Comparison of ENCODE assay signal across 8 cellular contexts in the genomic region with DNA sequence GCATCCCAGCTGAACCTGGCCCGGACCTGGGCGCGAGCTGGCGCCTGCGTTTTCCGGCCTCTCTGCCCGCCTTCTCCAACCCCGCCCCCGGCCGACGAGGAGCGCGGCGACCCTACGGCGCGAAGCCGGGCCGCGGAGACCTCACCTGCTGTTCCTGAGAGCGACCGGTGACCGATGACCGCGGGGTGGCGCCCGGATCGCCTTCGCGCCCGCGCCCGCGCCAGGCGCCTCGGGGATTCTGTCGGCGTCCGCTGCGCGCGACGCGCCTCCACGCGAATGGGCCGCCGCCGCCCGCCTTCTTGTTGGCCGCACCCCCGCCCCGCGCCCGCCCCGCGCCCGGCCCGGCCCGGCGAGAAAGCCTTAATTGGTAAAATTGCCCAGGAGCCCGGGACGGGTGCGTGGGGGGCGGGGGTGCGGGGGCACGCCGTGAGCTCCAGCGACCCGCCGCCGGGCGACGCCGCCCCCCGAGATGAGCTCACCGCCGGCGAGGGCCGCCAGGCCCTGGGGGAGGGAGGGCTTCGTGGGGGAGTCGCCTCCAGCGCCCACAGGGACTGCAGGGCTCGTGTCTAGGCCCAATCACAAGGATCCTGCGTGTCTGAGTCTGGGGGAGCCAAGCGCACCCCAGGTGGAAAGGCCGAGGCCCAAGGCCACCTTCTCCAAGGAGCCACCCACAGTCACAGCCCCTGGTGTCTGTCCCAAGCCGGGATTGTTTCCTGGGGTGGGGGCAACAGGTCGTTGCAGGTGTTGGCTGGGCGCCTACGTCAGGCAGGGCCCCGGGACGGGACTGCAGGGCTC. TPM values are rescaled to one million over a fixed set of nuclear protein-coding genes. Genes with fewer than 3 reads are reported as not detected.
DNase-seq lines count a peak whose midpoint lies in the region; ATAC-seq and TF ChIP-seq lines count a peak whose summit lies in the region.

A gene with protein sequence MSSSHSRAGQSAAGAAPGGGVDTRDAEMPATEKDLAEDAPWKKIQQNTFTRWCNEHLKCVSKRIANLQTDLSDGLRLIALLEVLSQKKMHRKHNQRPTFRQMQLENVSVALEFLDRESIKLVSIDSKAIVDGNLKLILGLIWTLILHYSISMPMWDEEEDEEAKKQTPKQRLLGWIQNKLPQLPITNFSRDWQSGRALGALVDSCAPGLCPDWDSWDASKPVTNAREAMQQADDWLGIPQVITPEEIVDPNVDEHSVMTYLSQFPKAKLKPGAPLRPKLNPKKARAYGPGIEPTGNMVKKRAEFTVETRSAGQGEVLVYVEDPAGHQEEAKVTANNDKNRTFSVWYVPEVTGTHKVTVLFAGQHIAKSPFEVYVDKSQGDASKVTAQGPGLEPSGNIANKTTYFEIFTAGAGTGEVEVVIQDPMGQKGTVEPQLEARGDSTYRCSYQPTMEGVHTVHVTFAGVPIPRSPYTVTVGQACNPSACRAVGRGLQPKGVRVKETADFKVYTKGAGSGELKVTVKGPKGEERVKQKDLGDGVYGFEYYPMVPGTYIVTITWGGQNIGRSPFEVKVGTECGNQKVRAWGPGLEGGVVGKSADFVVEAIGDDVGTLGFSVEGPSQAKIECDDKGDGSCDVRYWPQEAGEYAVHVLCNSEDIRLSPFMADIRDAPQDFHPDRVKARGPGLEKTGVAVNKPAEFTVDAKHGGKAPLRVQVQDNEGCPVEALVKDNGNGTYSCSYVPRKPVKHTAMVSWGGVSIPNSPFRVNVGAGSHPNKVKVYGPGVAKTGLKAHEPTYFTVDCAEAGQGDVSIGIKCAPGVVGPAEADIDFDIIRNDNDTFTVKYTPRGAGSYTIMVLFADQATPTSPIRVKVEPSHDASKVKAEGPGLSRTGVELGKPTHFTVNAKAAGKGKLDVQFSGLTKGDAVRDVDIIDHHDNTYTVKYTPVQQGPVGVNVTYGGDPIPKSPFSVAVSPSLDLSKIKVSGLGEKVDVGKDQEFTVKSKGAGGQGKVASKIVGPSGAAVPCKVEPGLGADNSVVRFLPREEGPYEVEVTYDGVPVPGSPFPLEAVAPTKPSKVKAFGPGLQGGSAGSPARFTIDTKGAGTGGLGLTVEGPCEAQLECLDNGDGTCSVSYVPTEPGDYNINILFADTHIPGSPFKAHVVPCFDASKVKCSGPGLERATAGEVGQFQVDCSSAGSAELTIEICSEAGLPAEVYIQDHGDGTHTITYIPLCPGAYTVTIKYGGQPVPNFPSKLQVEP (N-terminal part only) (minus strand): TSS at position 274 of the 795 bp plus-strand sequence. CDS start 3,389 bp downstream, outside the sequence.

- CTCF ChIA-PET in Calu3 (lab: Charles Lee): no interaction called here

- peak within 1 kb of the TSS; percentile 80 for H3K27ac Mint-ChIP-seq in Calu3 (ENCODE audit: unreplicated experiment)
- no peak within 1 kb of the TSS for H3K27ac Mint-ChIP-seq in activated naive CD4-positive, alpha-beta T cell treated with anti-CD3 and anti-CD28 coated beads, Interleukin-2, amount 50 U/mL, for 24 hours

- H3K4me3 Mint-ChIP-seq in Calu3 (ENCODE audit: low read depth, unreplicated experiment): peak within 1 kb of the TSS; percentile 79
- peak within 1 kb of the TSS; percentile 58 for H3K4me3 Mint-ChIP-seq in activated naive CD4-positive, alpha-beta T cell treated with anti-CD3 and anti-CD28 coated beads, Interleukin-2, amount 50 U/mL, for 24 hours

- H3K9me3 ChIP-seq in HUES64 (ENCODE audit: insufficient read depth, low read depth, low read length) (no peaks in the 10 kb centered on the region), heart right ventricle (peaks cover 0 to 16% (median 0%) of the 10 kb centered on the region in 11 donors), prostate gland (no peaks in the 10 kb centered on the region)

- peak within 1 kb of the TSS; percentile 47 for H3K4me3 ChIP-seq in HUES64 (ENCODE audit: low read length)
- peak within 1 kb of the TSS in 9 of 10 donors; percentile 31 to 92 (median 51) for H3K4me3 ChIP-seq in heart right ventricle
- peak within 1 kb of the TSS; percentile 27 to 30 for H3K4me3 ChIP-seq in prostate gland

- TF ChIP-seq CTCF in Calu3 (IDR thresholded peaks at IDR 0.05; ENCODE audit: unreplicated experiment) (no peak), heart right ventricle (IDR thresholded peaks at IDR 0.05) (peak in 3 of 9 donors; percentile 42 to 50 (median 46)), prostate gland (IDR thresholded peaks at IDR 0.05) (peak in 2 of 4 experiments; percentile 27 to 33)

- no peak for TF ChIP-seq POLR2A in prostate gland (IDR thresholded peaks at IDR 0.05)

- intact Hi-C loops in Calu3 (cut with micrococcal nuclease; ENCODE audit: unreplicated experiment) (no loop called here), heart right ventricle (cut with DNase I) (loop anchor here in 1 of 10 donors (1.0 kb wide), 1 partner anchor 160 kb away; no protein-coding TSS in a partner anchor), prostate gland (cut with DNase I) (no loop called here)

- DNase-seq in Calu3: peak; percentile 72
- DNase-seq in heart right ventricle: peak in 1 of 2 donors; percentile 53
- DNase-seq in prostate gland (ENCODE audit: low spot score): no peak
- no peak for DNase-seq in foreskin melanocyte

- WGBS in HUES64: 5% methylated on average over 74 of the region's 93 CpGs
- WGBS in heart right ventricle, 2 donors: 7% methylated on average over 31 to 75 of the region's 93 CpGs
- WGBS in prostate gland: 0% methylated on average over 14 of the region's 93 CpGs

- H3K27ac ChIP-seq in HUES64 (ENCODE audit: low read depth, low read length) (peak within 1 kb of the TSS; percentile 28; the same call in 1 of the 2 replicates), heart right ventricle (peak within 1 kb of the TSS in 9 of 10 donors; percentile 28 to 98 (median 87)), prostate gland (peak within 1 kb of the TSS; percentile 81 to 87)

- ATAC-seq in heart right ventricle (no peak), GM18861 (IDR thresholded peaks at IDR 0.05; ENCODE audit: unreplicated experiment) (no peak), GM19397 (IDR thresholded peaks at IDR 0.05; ENCODE audit: unreplicated experiment) (no peak)

- H3K9me3 Mint-ChIP-seq in Calu3 (ENCODE audit: low read depth, unreplicated experiment): no peaks in the 10 kb centered on the region
- no peaks in the 10 kb centered on the region for H3K9me3 Mint-ChIP-seq in activated naive CD4-positive, alpha-beta T cell treated with anti-CD3 and anti-CD28 coated beads, Interleukin-2, amount 50 U/mL, for 24 hours

- H3K9ac ChIP-seq in HUES64 (ENCODE audit: low read depth, low read length): peak within 1 kb of the TSS; percentile 26; the same call in 1 of the 2 replicates

- 0 out of 2 replicates have a peak, but pooled peaks cover 5% of the 10 kb centered on the region for H3K36me3 ChIP-seq in HUES64 (ENCODE audit: insufficient read depth, low read length)
- no peaks in the 10 kb centered on the region for H3K36me3 ChIP-seq in heart right ventricle
- H3K36me3 ChIP-seq in prostate gland: no peaks in the 10 kb centered on the region

- H3K27me3 ChIP-seq in HUES64 (ENCODE audit: insufficient read depth, low read length): peaks cover 6% of the 10 kb centered on the region; the same call in 1 of the 2 replicates
- H3K27me3 ChIP-seq in heart right ventricle: no peaks in the 10 kb centered on the region
- no peaks in the 10 kb centered on the region for H3K27me3 ChIP-seq in prostate gland (replicated peaks; ENCODE audit: insufficient read depth)

- no TSS peak for BruUV-seq in Calu3 (replicated peaks; lab: Mats Ljungman, UMichigan)

- peaks cover 68% of the 10 kb centered on the region for H3K36me3 Mint-ChIP-seq in Calu3 (ENCODE audit: insufficient read depth, unreplicated experiment)
- no peaks in the 10 kb centered on the region for H3K36me3 Mint-ChIP-seq in activated naive CD4-positive, alpha-beta T cell treated with anti-CD3 and anti-CD28 coated beads, Interleukin-2, amount 50 U/mL, for 24 hours

- no peaks in the 10 kb centered on the region for H3K4me1 Mint-ChIP-seq in Calu3 (ENCODE audit: low read depth, unreplicated experiment)
- H3K4me1 Mint-ChIP-seq in activated naive CD4-positive, alpha-beta T cell treated with anti-CD3 and anti-CD28 coated beads, Interleukin-2, amount 50 U/mL, for 24 hours: peaks cover 15% of the 10 kb centered on the region

- H3K4me1 ChIP-seq in HUES64 (ENCODE audit: insufficient read depth, low read length) (peaks cover 7% of the 10 kb centered on the region; the same call in 1 of the 2 replicates), heart right ventricle (peaks cover 0 to 37% (median 31%) of the 10 kb centered on the region in 9 donors), prostate gland (replicated peaks) (no peaks in the 10 kb centered on the region)

- no peaks in the 10 kb centered on the region for H3K27me3 Mint-ChIP-seq in Calu3 (ENCODE audit: unreplicated experiment)
- no peaks in the 10 kb centered on the region for H3K27me3 Mint-ChIP-seq in activated naive CD4-positive, alpha-beta T cell treated with anti-CD3 and anti-CD28 coated beads, Interleukin-2, amount 50 U/mL, for 24 hours

RNA-seq across cellular contexts. Expression of the gene that starts here (rescaled TPM):
- total RNA-seq in Calu3 (2022) (973 and 1,240 TPM in 2 replicates), heart right ventricle (100 to 1,000 TPM; 139 to 288 (median 181) TPM), prostate gland (1,000 to 10,000 TPM; 1,711 to 2,337 TPM)
- 558 TPM for polyA plus RNA-seq in HUES64 (2013, experiment 1 of 2)
- polyA plus RNA-seq in HUES64 (2013, experiment 2 of 2): 531 TPM
- 100 to 1,000 TPM; 368 to 442 TPM for polyA plus RNA-seq in heart right ventricle

Comparison
In these comparisons a context has a peak if more than half of its experiments do, and no peak if none do; other contexts are left out.
1. H3K27ac ChIP-seq: peak in every context shown above with its lines; median percentile 87 in heart right ventricle; 84 in prostate gland; 28 in HUES64.